10 cellular contexts compared by ENCODE assay signal in genomic region chr2:68190991-68191731, GRCh38. TPM values are rescaled to one million over a fixed set of nuclear protein-coding genes. Genes with fewer than 3 reads are reported as not detected.
DNase-seq lines count a peak whose midpoint lies in the region; ATAC-seq and FAIRE-seq lines count a peak whose summit lies in the region.
"Had no signal": no experiment of that assay in that cellular context is flagged by ENCODE, and none has a peak within 500 bp of the region (broad histone marks: within the 10 kb centered on the region; RNA-seq: fewer than 3 reads in every experiment).

No MANE protein-coding gene starts in this region.

- H3K9me3 ChIP-seq in CD8-positive, alpha-beta memory T cell (ENCODE audit: low read length): no peaks in the 10 kb centered on the region
- H3K9me3 ChIP-seq in adipocyte (ENCODE audit: control insufficient read depth, low read length): no peaks in the 10 kb centered on the region

- no peak overlapping the region for H3K9ac ChIP-seq in adipocyte (ENCODE audit: low read length)

- H3K9me3 Mint-ChIP-seq in CD8-positive, alpha-beta memory T cell: no peaks in the 10 kb centered on the region
- H3K9me3 Mint-ChIP-seq in memory B cell: no peaks in the 10 kb centered on the region

- peaks cover 5% of the 10 kb centered on the region for H3K36me3 ChIP-seq in CD8-positive, alpha-beta memory T cell (ENCODE audit: insufficient read depth, low read length)
- H3K36me3 ChIP-seq in adipocyte (ENCODE audit: control insufficient read depth, insufficient read depth, low read length, severe bottlenecking): peaks cover 8% of the 10 kb centered on the region

- CTCF ChIA-PET in CD8-positive, alpha-beta memory T cell (lab: Charles Lee): interaction anchor here (0.9 to 1.4 kb wide), 2 partner anchors 10 to 92 kb away, joined by 3 to 4 read pairs; no protein-coding TSS in a partner anchor

- H3K4me1 ChIP-seq in CD8-positive, alpha-beta memory T cell (ENCODE audit: insufficient read depth, low read length): peaks cover 26% of the 10 kb centered on the region
- H3K4me1 ChIP-seq in adipocyte (ENCODE audit: control insufficient read depth, insufficient read depth, low read length): peaks cover 37% of the 10 kb centered on the region

- ATAC-seq in memory B cell (ENCODE audit: low read depth) (no peak), sciatic nerve (no peak), left ventricle myocardium superior (no peak), GM19397 (IDR thresholded peaks at IDR 0.05; ENCODE audit: unreplicated experiment) (no peak)

- H3K4me1 Mint-ChIP-seq in CD8-positive, alpha-beta memory T cell: peaks cover 52 to 90% (median 89%) of the 10 kb centered on the region in 3 donors
- H3K4me1 Mint-ChIP-seq in memory B cell: peaks cover 25% of the 10 kb centered on the region

- H3K4me3 ChIP-seq in CD8-positive, alpha-beta memory T cell (ENCODE audit: low read length): no peak overlapping the region
- no peak overlapping the region for H3K4me3 ChIP-seq in adipocyte (ENCODE audit: low read length)

- no peaks in the 10 kb centered on the region for H3K27me3 Mint-ChIP-seq in CD8-positive, alpha-beta memory T cell
- H3K27me3 Mint-ChIP-seq in memory B cell: no peaks in the 10 kb centered on the region

- intact Hi-C loops in sciatic nerve (cut with DNase I) (no loop called here), left ventricle myocardium superior (cut with micrococcal nuclease) (loop anchor here (10.0 kb wide), 2 partner anchors 54 to 254 kb away; no protein-coding TSS in a partner anchor)

- FAIRE-seq in HTR-8/SVneo (lab: Jason Lieb, UNC): peak; percentile 16

- POLR2A ChIA-PET in CD8-positive, alpha-beta memory T cell (lab: Charles Lee): no interaction called here

- H3K27ac ChIP-seq in CD8-positive, alpha-beta memory T cell (ENCODE audit: low read depth, low read length): no peak overlapping the region

- H3K4me3 Mint-ChIP-seq in CD8-positive, alpha-beta memory T cell: peak overlapping the region in 2 of 7 donors; percentile 20 to 23
- no peak overlapping the region for H3K4me3 Mint-ChIP-seq in memory B cell

- no peaks in the 10 kb centered on the region for H3K27me3 ChIP-seq in CD8-positive, alpha-beta memory T cell (ENCODE audit: insufficient read depth, low read length, poor library complexity, severe bottlenecking)
- H3K27me3 ChIP-seq in adipocyte (replicated peaks; ENCODE audit: control insufficient read depth, insufficient read depth, low read length): no peaks in the 10 kb centered on the region

- peaks cover 3 to 15% (median 8%) of the 10 kb centered on the region in 3 donors for H3K36me3 Mint-ChIP-seq in CD8-positive, alpha-beta memory T cell
- H3K36me3 Mint-ChIP-seq in memory B cell: peaks cover 2% of the 10 kb centered on the region

- H3K27ac Mint-ChIP-seq in CD8-positive, alpha-beta memory T cell: peak overlapping the region; percentile 14 to 90 (median 46)
- H3K27ac Mint-ChIP-seq in memory B cell: peak overlapping the region; percentile 60

- DNase-seq in CD8-positive, alpha-beta memory T cell: no peak
- DNase-seq in HTR-8/SVneo (ENCODE audit: insufficient read length, low spot score) (no peak), adipocyte (ENCODE audit: low read depth) (peak; percentile 71), memory B cell (ENCODE audit: low spot score in 2 of 2) (no peak), sciatic nerve (ENCODE audit: low spot score) (no peak), anterior cingulate cortex (lab: John Stamatoyannopoulos, UW) (no peak), left ventricle myocardium superior (no peak)
- DNase-seq: left cardiac atrium, MM.1S had no signal

RNA-seq across cellular contexts. Expression of gene PNO1, which starts 33.5 kb away (rescaled TPM):
- 10 to 100 TPM; 38.1 to 42.0 TPM for total RNA-seq in CD8-positive, alpha-beta memory T cell
- polyA plus RNA-seq in CD8-positive, alpha-beta memory T cell: 18.1 TPM
- total RNA-seq in sciatic nerve: 10.6 TPM
- 7.4 TPM for total RNA-seq in left ventricle myocardium superior
